Comparison of ENCODE assay signal across 1 cellular context in the genomic region with DNA sequence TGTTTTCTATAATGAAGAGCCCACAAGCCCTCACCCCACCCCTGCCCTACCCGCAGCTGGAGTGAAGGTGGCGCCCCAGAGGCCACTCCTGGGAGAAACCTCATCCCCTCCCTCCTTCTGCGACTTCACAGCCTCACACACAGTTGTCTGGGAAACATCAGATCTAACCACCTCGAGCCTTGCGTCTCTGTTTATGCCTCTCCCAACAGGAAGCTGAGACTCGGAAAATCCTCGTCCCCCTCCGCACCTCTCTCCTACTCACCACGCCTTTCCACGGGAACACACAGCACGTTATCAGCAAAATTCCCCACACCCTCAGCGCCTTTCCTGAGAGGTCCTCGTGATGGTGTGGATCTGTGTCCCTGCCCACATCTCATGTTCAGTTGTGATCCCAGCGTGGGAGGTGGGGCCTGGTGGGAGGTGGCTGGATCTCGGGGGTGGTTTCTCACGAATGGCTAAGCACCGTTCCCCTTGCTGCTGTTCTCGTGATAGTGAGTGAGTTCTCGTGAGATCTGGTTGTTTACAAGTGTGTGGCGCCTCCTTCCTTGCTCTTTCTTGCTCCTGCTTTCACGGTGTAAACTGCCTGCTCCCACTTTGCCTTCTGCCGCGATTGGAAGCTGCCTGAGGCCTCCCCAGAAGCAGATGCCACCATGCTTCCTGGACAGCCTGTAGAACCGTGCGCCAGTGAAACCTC.
TF ChIP-seq lines count a peak whose summit lies in the region.

No MANE protein-coding gene starts in this region.

TF ChIP-seq in GM23338, 12 proteins besides CTCF, POLR2A, EP300 and RAD21 (continued from another document):
- TF ChIP-seq, protein P1, sequence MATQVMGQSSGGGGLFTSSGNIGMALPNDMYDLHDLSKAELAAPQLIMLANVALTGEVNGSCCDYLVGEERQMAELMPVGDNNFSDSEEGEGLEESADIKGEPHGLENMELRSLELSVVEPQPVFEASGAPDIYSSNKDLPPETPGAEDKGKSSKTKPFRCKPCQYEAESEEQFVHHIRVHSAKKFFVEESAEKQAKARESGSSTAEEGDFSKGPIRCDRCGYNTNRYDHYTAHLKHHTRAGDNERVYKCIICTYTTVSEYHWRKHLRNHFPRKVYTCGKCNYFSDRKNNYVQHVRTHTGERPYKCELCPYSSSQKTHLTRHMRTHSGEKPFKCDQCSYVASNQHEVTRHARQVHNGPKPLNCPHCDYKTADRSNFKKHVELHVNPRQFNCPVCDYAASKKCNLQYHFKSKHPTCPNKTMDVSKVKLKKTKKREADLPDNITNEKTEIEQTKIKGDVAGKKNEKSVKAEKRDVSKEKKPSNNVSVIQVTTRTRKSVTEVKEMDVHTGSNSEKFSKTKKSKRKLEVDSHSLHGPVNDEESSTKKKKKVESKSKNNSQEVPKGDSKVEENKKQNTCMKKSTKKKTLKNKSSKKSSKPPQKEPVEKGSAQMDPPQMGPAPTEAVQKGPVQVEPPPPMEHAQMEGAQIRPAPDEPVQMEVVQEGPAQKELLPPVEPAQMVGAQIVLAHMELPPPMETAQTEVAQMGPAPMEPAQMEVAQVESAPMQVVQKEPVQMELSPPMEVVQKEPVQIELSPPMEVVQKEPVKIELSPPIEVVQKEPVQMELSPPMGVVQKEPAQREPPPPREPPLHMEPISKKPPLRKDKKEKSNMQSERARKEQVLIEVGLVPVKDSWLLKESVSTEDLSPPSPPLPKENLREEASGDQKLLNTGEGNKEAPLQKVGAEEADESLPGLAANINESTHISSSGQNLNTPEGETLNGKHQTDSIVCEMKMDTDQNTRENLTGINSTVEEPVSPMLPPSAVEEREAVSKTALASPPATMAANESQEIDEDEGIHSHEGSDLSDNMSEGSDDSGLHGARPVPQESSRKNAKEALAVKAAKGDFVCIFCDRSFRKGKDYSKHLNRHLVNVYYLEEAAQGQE (IDR thresholded peaks at IDR 0.05; ENCODE audit: unreplicated experiment): no peak
- TF ChIP-seq JUNB (IDR thresholded peaks at IDR 0.05; ENCODE audit: unreplicated experiment): no peak
- TF ChIP-seq EZH2 (IDR thresholded peaks at IDR 0.05; ENCODE audit: low read depth, unreplicated experiment): no peak
- TF ChIP-seq, protein P2, sequence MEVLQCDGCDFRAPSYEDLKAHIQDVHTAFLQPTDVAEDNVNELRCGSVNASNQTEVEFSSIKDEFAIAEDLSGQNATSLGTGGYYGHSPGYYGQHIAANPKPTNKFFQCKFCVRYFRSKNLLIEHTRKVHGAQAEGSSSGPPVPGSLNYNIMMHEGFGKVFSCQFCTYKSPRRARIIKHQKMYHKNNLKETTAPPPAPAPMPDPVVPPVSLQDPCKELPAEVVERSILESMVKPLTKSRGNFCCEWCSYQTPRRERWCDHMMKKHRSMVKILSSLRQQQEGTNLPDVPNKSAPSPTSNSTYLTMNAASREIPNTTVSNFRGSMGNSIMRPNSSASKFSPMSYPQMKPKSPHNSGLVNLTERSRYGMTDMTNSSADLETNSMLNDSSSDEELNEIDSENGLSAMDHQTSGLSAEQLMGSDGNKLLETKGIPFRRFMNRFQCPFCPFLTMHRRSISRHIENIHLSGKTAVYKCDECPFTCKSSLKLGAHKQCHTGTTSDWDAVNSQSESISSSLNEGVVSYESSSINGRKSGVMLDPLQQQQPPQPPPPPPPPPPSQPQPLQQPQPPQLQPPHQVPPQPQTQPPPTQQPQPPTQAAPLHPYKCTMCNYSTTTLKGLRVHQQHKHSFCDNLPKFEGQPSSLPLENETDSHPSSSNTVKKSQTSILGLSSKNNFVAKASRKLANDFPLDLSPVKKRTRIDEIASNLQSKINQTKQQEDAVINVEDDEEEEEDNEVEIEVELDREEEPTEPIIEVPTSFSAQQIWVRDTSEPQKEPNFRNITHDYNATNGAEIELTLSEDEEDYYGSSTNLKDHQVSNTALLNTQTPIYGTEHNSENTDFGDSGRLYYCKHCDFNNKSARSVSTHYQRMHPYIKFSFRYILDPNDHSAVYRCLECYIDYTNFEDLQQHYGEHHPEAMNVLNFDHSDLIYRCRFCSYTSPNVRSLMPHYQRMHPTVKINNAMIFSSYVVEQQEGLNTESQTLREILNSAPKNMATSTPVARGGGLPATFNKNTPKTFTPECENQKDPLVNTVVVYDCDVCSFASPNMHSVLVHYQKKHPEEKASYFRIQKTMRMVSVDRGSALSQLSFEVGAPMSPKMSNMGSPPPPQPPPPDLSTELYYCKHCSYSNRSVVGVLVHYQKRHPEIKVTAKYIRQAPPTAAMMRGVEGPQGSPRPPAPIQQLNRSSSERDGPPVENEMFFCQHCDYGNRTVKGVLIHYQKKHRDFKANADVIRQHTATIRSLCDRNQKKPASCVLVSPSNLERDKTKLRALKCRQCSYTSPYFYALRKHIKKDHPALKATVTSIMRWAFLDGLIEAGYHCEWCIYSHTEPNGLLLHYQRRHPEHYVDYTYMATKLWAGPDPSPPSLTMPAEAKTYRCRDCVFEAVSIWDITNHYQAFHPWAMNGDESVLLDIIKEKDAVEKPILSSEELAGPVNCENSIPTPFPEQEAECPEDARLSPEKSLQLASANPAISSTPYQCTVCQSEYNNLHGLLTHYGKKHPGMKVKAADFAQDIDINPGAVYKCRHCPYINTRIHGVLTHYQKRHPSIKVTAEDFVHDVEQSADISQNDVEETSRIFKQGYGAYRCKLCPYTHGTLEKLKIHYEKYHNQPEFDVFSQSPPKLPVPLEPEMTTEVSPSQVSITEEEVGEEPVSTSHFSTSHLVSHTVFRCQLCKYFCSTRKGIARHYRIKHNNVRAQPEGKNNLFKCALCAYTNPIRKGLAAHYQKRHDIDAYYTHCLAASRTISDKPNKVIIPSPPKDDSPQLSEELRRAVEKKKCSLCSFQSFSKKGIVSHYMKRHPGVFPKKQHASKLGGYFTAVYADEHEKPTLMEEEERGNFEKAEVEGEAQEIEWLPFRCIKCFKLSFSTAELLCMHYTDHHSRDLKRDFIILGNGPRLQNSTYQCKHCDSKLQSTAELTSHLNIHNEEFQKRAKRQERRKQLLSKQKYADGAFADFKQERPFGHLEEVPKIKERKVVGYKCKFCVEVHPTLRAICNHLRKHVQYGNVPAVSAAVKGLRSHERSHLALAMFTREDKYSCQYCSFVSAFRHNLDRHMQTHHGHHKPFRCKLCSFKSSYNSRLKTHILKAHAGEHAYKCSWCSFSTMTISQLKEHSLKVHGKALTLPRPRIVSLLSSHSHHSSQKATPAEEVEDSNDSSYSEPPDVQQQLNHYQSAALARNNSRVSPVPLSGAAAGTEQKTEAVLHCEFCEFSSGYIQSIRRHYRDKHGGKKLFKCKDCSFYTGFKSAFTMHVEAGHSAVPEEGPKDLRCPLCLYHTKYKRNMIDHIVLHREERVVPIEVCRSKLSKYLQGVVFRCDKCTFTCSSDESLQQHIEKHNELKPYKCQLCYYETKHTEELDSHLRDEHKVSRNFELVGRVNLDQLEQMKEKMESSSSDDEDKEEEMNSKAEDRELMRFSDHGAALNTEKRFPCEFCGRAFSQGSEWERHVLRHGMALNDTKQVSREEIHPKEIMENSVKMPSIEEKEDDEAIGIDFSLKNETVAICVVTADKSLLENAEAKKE (CRISPR knock-in tag; IDR thresholded peaks at IDR 0.05): no peak
- TF ChIP-seq STAT1 (IDR thresholded peaks at IDR 0.05; ENCODE audit: unreplicated experiment): no peak
- no peak for TF ChIP-seq NANOG (IDR thresholded peaks at IDR 0.05; ENCODE audit: borderline replicate concordance)
- no peak for TF ChIP-seq ZNF331 (CRISPR knock-in tag; IDR thresholded peaks at IDR 0.05; ENCODE audit: low read depth)
